In genomic region chr17:32981611-32982010, GRCh38 we compare ENCODE assay signal across 3 cellular contexts. TPM values are rescaled to one million over a fixed set of nuclear protein-coding genes. Genes with fewer than 3 reads are reported as not detected.
"Had no signal": no experiment of that assay in that cellular context is flagged by ENCODE, and none has a peak within 500 bp of the region (broad histone marks: within the 10 kb centered on the region; RNA-seq: fewer than 3 reads in every experiment).

No MANE protein-coding gene starts in this region.

RNA-seq across cellular contexts. Expression of gene SPACA3, which starts 10.0 kb away (rescaled TPM):
- total RNA-seq: M059J, MCF 10A, NCI-H460 had no signal
